ENCODE assay signal across 18 cellular contexts in the genomic region with DNA sequence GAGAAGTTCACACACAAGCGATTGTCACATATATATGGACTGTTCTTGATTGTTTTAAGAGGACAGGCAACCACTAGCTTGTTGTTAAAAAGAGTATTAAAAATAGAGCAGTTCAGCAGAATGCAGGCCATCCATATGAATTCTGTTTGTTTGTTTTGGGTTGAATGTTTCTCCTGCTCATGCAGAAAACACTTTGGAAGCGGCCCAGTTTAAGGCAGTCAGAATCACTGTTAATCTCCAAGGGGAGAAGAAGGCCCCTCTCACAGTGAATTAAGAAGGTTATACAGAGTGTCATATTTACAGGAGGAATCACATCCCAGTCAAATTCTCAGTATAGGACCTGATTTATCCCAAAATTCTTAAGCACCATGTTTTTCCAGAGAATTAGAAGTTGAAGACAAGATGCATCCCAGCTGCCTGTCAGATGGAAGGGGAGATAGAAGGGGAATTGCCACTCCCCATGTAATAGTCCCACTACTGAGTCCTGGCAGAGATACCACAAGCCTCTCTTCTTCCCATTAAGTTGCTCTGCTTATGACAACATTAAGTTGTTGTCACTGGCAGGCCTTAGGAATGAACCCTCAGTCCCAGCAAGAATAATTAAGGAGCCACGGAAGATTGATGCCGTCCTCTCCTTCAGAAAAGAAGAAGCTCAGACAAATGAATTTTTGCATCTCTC.
DNase-seq lines count a peak whose midpoint lies in the region; ATAC-seq, FAIRE-seq and TF ChIP-seq lines count a peak whose summit lies in the region.
"Had no signal": no experiment of that assay in that cellular context is flagged by ENCODE, and none has a peak within 500 bp of the region (broad histone marks: within the 10 kb centered on the region; RNA-seq: fewer than 3 reads in every experiment).

No MANE protein-coding gene starts in this region.

- DNase-seq in MG63: peak; percentile 37
- DNase-seq in astrocyte (ENCODE audit: low read depth): no peak
- no peak for DNase-seq in hepatocyte (ENCODE audit: low spot score)
- DNase-seq in sciatic nerve (ENCODE audit: low spot score): no peak
- no peak for DNase-seq in activated naive CD4-positive, alpha-beta T cell treated with anti-CD3 and anti-CD28 coated beads, Interleukin-2, amount 10 ng/mL, durations not matched to agents 7 days and 5 days
- DNase-seq in CD14-positive monocyte (ENCODE audit: low spot score): no peak
- DNase-seq in left lung: no peak
- DNase-seq in central memory CD4-positive, alpha-beta T cell: no peak
- DNase-seq: CD4-positive, alpha-beta T cell; HCEC 1CT; NCI-H187; NCI-H446; NCI-H69; NK-92 treated with Interleukin-12 subunit alpha and Interleukin-12 subunit beta, amount 100 ng/mL, for 24 hours; SIG-M5 had no signal

- H3K9me3 ChIP-seq in MG63 (no peaks in the 10 kb centered on the region), astrocyte (ENCODE audit: insufficient read depth, low read depth, low read length) (no peaks in the 10 kb centered on the region), hepatocyte (ENCODE audit: low read depth) (no peaks in the 10 kb centered on the region), left lung (no peaks in the 10 kb centered on the region)

- intact Hi-C loops in sciatic nerve (cut with DNase I): no loop called here
- intact Hi-C loops in CD14-positive monocyte (cut with micrococcal nuclease): no loop called here
- intact Hi-C loops in left lung (cut with DNase I): no loop called here

- H3K4me1 ChIP-seq in astrocyte (ENCODE audit: insufficient read depth, low read length) (peaks cover 19% of the 10 kb centered on the region), hepatocyte (ENCODE audit: insufficient read depth) (peaks cover 16% of the 10 kb centered on the region), left lung (peaks cover 0 to 3% of the 10 kb centered on the region in 2 donors)

- H3K4me3 Mint-ChIP-seq in astrocyte (ENCODE audit: unreplicated experiment) (no peak overlapping the region), CD14-positive monocyte (no peak overlapping the region)
- H3K4me3 Mint-ChIP-seq in activated naive CD4-positive, alpha-beta T cell treated with anti-CD3 and anti-CD28 coated beads, Interleukin-2, amount 10 ng/mL, durations not matched to agents 7 days and 5 days: no peak overlapping the region
- H3K4me3 Mint-ChIP-seq: B cell; CD4-positive, alpha-beta T cell; IgD-negative memory B cell had no signal

- CTCF ChIA-PET in activated naive CD4-positive, alpha-beta T cell treated with anti-CD3 and anti-CD28 coated beads, Interleukin-2, amount 10 ng/mL, durations not matched to agents 7 days and 5 days (lab: Charles Lee): no interaction called here

- H3K4me3 ChIP-seq in MG63 (no peak overlapping the region), astrocyte (ENCODE audit: insufficient read depth, low read depth, low read length) (no peak overlapping the region), hepatocyte (no peak overlapping the region), left lung (no peak overlapping the region)

- no peaks in the 10 kb centered on the region for H4K20me1 ChIP-seq in astrocyte (ENCODE audit: insufficient read depth, low read length)
- H4K20me1 ChIP-seq in hepatocyte (ENCODE audit: insufficient read depth, poor library complexity, severe bottlenecking): no peaks in the 10 kb centered on the region

- peak; percentile 56 for FAIRE-seq in astrocyte (lab: Jason Lieb, UNC)
- FAIRE-seq: GM19239 had no signal

- H3K27me3 ChIP-seq in MG63: no peaks in the 10 kb centered on the region
- H3K27me3 ChIP-seq in astrocyte (ENCODE audit: insufficient read depth, low read length): no peaks in the 10 kb centered on the region
- no peaks in the 10 kb centered on the region for H3K27me3 ChIP-seq in hepatocyte
- H3K27me3 ChIP-seq in left lung: no peaks in the 10 kb centered on the region

- H3K4me1 Mint-ChIP-seq in astrocyte (ENCODE audit: low read depth, unreplicated experiment) (peaks cover 23% of the 10 kb centered on the region), CD14-positive monocyte (no peaks in the 10 kb centered on the region)
- no peaks in the 10 kb centered on the region for H3K4me1 Mint-ChIP-seq in activated naive CD4-positive, alpha-beta T cell treated with anti-CD3 and anti-CD28 coated beads, Interleukin-2, amount 10 ng/mL, durations not matched to agents 7 days and 5 days
- H3K4me1 Mint-ChIP-seq: B cell had no signal

- H3K36me3 ChIP-seq in MG63 (peaks cover 2% of the 10 kb centered on the region), astrocyte (ENCODE audit: insufficient read depth, low read length) (no peaks in the 10 kb centered on the region), hepatocyte (replicated peaks; ENCODE audit: insufficient read depth, low read depth) (no peaks in the 10 kb centered on the region), left lung (no peaks in the 10 kb centered on the region)

- H3K79me2 ChIP-seq in astrocyte (ENCODE audit: insufficient read depth, low read length) (no peaks in the 10 kb centered on the region), hepatocyte (no peaks in the 10 kb centered on the region)

- H3K9me2 ChIP-seq in hepatocyte (replicated peaks; ENCODE audit: insufficient read depth): no peaks in the 10 kb centered on the region

- no peaks in the 10 kb centered on the region for H3K9me3 Mint-ChIP-seq in astrocyte (ENCODE audit: unreplicated experiment)
- H3K9me3 Mint-ChIP-seq in activated naive CD4-positive, alpha-beta T cell treated with anti-CD3 and anti-CD28 coated beads, Interleukin-2, amount 10 ng/mL, durations not matched to agents 7 days and 5 days: no peaks in the 10 kb centered on the region
- H3K9me3 Mint-ChIP-seq in CD14-positive monocyte: peaks cover 0 to 4% (median 0%) of the 10 kb centered on the region in 7 donors
- H3K9me3 Mint-ChIP-seq: CD4-positive, alpha-beta T cell had no signal

- H2AFZ ChIP-seq in astrocyte (ENCODE audit: low read depth, low read length) (no peak overlapping the region), hepatocyte (no peak overlapping the region)

- TF ChIP-seq CTCF in astrocyte (IDR thresholded peaks at IDR 0.05; ENCODE audit: insufficient read depth, low read depth, low read length) (no peak), hepatocyte (IDR thresholded peaks at IDR 0.05; ENCODE audit: poor library complexity) (no peak), CD14-positive monocyte (IDR thresholded peaks at IDR 0.05) (no peak), left lung (IDR thresholded peaks at IDR 0.05) (no peak)

- no peak overlapping the region for H3K4me2 ChIP-seq in astrocyte (ENCODE audit: low read length)
- peak overlapping the region; percentile 42 for H3K4me2 ChIP-seq in hepatocyte

- H3K27ac Mint-ChIP-seq in astrocyte (ENCODE audit: unreplicated experiment) (no peak overlapping the region), CD14-positive monocyte (no peak overlapping the region)
- H3K27ac Mint-ChIP-seq in activated naive CD4-positive, alpha-beta T cell treated with anti-CD3 and anti-CD28 coated beads, Interleukin-2, amount 10 ng/mL, durations not matched to agents 7 days and 5 days: no peak overlapping the region
- H3K27ac Mint-ChIP-seq: B cell; CD4-positive, alpha-beta T cell; IgD-negative memory B cell had no signal

- ATAC-seq in sciatic nerve (peak; percentile 69), left lung (no peak)

- H3K27ac ChIP-seq in astrocyte (ENCODE audit: low read depth, low read length) (no peak overlapping the region), hepatocyte (peak overlapping the region; percentile 31), left lung (no peak overlapping the region)

- 78% methylated on average over 4 of the region's 4 CpGs for WGBS in hepatocyte (ENCODE audit: low lambda C conversion rate, missing lambda C conversion rate)

- H3K9ac ChIP-seq in astrocyte (ENCODE audit: low read length): no peak overlapping the region

- no peaks in the 10 kb centered on the region for H3K36me3 Mint-ChIP-seq in astrocyte (ENCODE audit: low read depth, unreplicated experiment)
- no peaks in the 10 kb centered on the region for H3K36me3 Mint-ChIP-seq in activated naive CD4-positive, alpha-beta T cell treated with anti-CD3 and anti-CD28 coated beads, Interleukin-2, amount 10 ng/mL, durations not matched to agents 7 days and 5 days
- H3K36me3 Mint-ChIP-seq in CD14-positive monocyte: no peaks in the 10 kb centered on the region
- H3K36me3 Mint-ChIP-seq: IgD-negative memory B cell had no signal

- H3K27me3 Mint-ChIP-seq in astrocyte (ENCODE audit: low read depth, unreplicated experiment) (peaks cover 2% of the 10 kb centered on the region), CD14-positive monocyte (ENCODE audit: low read depth in 3 of 3) (peaks cover 0 to 2% (median 1%) of the 10 kb centered on the region in 3 donors)
- no peaks in the 10 kb centered on the region for H3K27me3 Mint-ChIP-seq in activated naive CD4-positive, alpha-beta T cell treated with anti-CD3 and anti-CD28 coated beads, Interleukin-2, amount 10 ng/mL, durations not matched to agents 7 days and 5 days
- H3K27me3 Mint-ChIP-seq: B cell; CD4-positive, alpha-beta T cell; IgD-negative memory B cell had no signal
